Comparison of ENCODE assay signal across 11 cellular contexts in genomic region chrX:43969504-43970501, GRCh38. TPM values are rescaled to one million over a fixed set of nuclear protein-coding genes. Genes with fewer than 3 reads are reported as not detected.
A peak's percentile ranks its signal among the peaks of the same experiment; 100 is the strongest.
DNase-seq lines count a peak whose midpoint lies in the region; ATAC-seq and TF ChIP-seq lines count a peak whose summit lies in the region.
"Had no signal": no experiment of that assay in that cellular context is flagged by ENCODE, and none has a peak within 500 bp of the region (broad histone marks: within the 10 kb centered on the region; RNA-seq: fewer than 3 reads in every experiment).

No MANE protein-coding gene starts in this region.

- peak overlapping the region; percentile 71 for H3K9ac ChIP-seq in skeletal muscle satellite cell (ENCODE audit: low read depth, low read length)

- TF ChIP-seq CTCF in WERI-Rb-1 (IDR thresholded peaks at IDR 0.05; ENCODE audit: low read depth, low read length): no peak

- H3K27me3 ChIP-seq in skeletal muscle satellite cell (ENCODE audit: control insufficient read depth, insufficient read depth, low read length) (no peaks in the 10 kb centered on the region), WERI-Rb-1 (ENCODE audit: insufficient read depth, low read depth, severe bottlenecking) (peaks cover 5% of the 10 kb centered on the region)
- H3K27me3 ChIP-seq: tibial artery had no signal

- peak overlapping the region; percentile 88 for H3K27ac ChIP-seq in angular gyrus (ENCODE audit: low read depth, low read length)
- no peak overlapping the region for H3K27ac ChIP-seq in WERI-Rb-1

- peak; percentile 30 for DNase-seq in HCEC 1CT
- DNase-seq in head of caudate nucleus: peak in 31 of 42 donors; percentile 9 to 69 (median 37)
- DNase-seq in UCSD-AML1 (lab: John Stamatoyannopoulos, UW; ENCODE audit: unreplicated experiment): no peak
- DNase-seq in WERI-Rb-1: no peak
- DNase-seq: NCI-H1092, tibial artery had no signal

- H3K36me3 ChIP-seq in skeletal muscle satellite cell (ENCODE audit: insufficient read depth, low read length): no peaks in the 10 kb centered on the region
- H3K36me3 ChIP-seq in WERI-Rb-1: no peaks in the 10 kb centered on the region
- H3K36me3 ChIP-seq: tibial artery had no signal

- ATAC-seq in GM18873 (IDR thresholded peaks at IDR 0.05; ENCODE audit: low FRiP score, unreplicated experiment) (no peak), GM21390 (IDR thresholded peaks at IDR 0.05; ENCODE audit: unreplicated experiment) (no peak)

- peaks cover 30% of the 10 kb centered on the region for H3K4me1 ChIP-seq in skeletal muscle satellite cell (ENCODE audit: control insufficient read depth, insufficient read depth, low read length)

- H3K9me3 ChIP-seq in skeletal muscle satellite cell (replicated peaks; ENCODE audit: low read length): no peaks in the 10 kb centered on the region
- H3K9me3 ChIP-seq in WERI-Rb-1 (ENCODE audit: severe bottlenecking): no peaks in the 10 kb centered on the region
- H3K9me3 ChIP-seq: tibial artery had no signal

- intact Hi-C loops in head of caudate nucleus (cut with DNase I): loop anchor here (5.0 kb wide), 2 partner anchors 52 to 1052 kb away; no protein-coding TSS in a partner anchor

- peak overlapping the region; percentile 48 for H3K4me2 ChIP-seq in skeletal muscle satellite cell (ENCODE audit: low read length)

- H3K4me3 ChIP-seq in skeletal muscle satellite cell (ENCODE audit: low read length) (peak overlapping the region; percentile 28), WERI-Rb-1 (ENCODE audit: low read depth, low read length) (no peak overlapping the region)
- H3K4me3 ChIP-seq: tibial artery had no signal

RNA-seq across cellular contexts. Expression of gene NDP, which starts 3.4 kb away (rescaled TPM):
- total RNA-seq in skeletal muscle satellite cell (2012; rRNA removed): 2.4 and 3.0 TPM in 2 replicates
- total RNA-seq: osteocyte had no signal

Comparison
In these comparisons a context has a peak if more than half of its experiments do, and no peak if none do; other contexts are left out.
1. DNase-seq: peak in HCEC 1CT (single experiment) and head of caudate nucleus (31 of 42); none in UCSD-AML1 (single experiment) and WERI-Rb-1 (single experiment).